In genomic region chr2:10497797-10498251, GRCh38 we compare ENCODE assay signal across 9 cellular contexts. TPM values are rescaled to one million over a fixed set of nuclear protein-coding genes. Genes with fewer than 3 reads are reported as not detected.
DNase-seq lines count a peak whose midpoint lies in the region; ATAC-seq and TF ChIP-seq lines count a peak whose summit lies in the region.
"Had no signal": no experiment of that assay in that cellular context is flagged by ENCODE, and none has a peak within 500 bp of the region (broad histone marks: within the 10 kb centered on the region; RNA-seq: fewer than 3 reads in every experiment).

No MANE protein-coding gene starts in this region.

- H3K4me1 Mint-ChIP-seq in MCF 10A (ENCODE audit: insufficient read depth, unreplicated experiment) (peaks cover 26% of the 10 kb centered on the region), endodermal cell (peaks cover 11% of the 10 kb centered on the region)

- POLR2A ChIA-PET in MCF 10A (lab: Yijun Ruan, JAX), result interaction anchor here (0.7 to 2.8 kb wide), 10 partner anchors 14 to 178 kb away, joined by 3 to 10 read pairs (median 4); partner anchors contain the start of gene ODC1

- peaks cover 21% of the 10 kb centered on the region for H3K27me3 Mint-ChIP-seq in MCF 10A (ENCODE audit: insufficient read depth, unreplicated experiment)
- peaks cover 9% of the 10 kb centered on the region for H3K27me3 Mint-ChIP-seq in endodermal cell (ENCODE audit: insufficient read depth)

- H3K9me3 ChIP-seq in endodermal cell (ENCODE audit: control insufficient read depth, low read length), result no peaks in the 10 kb centered on the region

- H3K9ac ChIP-seq in endodermal cell (ENCODE audit: extremely low read depth, low read length, poor library complexity, severe bottlenecking), result no peak overlapping the region

- 42 to 77% methylated on average over 16 to 24 of the region's 24 CpGs for WGBS in endodermal cell (ENCODE audit: insufficient coverage in 1 of 2, insufficient read length in 1 of 2), 2 experiments

- peaks cover 5% of the 10 kb centered on the region for H3K36me3 Mint-ChIP-seq in MCF 10A (ENCODE audit: insufficient read depth, unreplicated experiment)
- no peaks in the 10 kb centered on the region for H3K36me3 Mint-ChIP-seq in endodermal cell (ENCODE audit: low read depth)

- no peak overlapping the region for H3K4me3 ChIP-seq in endodermal cell (ENCODE audit: low read length)

- intact Hi-C loops in MCF 10A (cut with micrococcal nuclease), result loop anchor here (10.0 kb wide), 1 partner anchor 77 kb away; no protein-coding TSS in a partner anchor

- no TSS peak for BruUV-seq in MCF 10A (replicated peaks; lab: Mats Ljungman, UMichigan)

- H3K27ac Mint-ChIP-seq in MCF 10A (ENCODE audit: low read depth, unreplicated experiment), result no peak overlapping the region
- H3K27ac Mint-ChIP-seq in endodermal cell, result no peak overlapping the region
- H3K27ac Mint-ChIP-seq: dendritic cell treated with granulocyte-macrophage colony-stimulating factor and Interleukin-4, amounts not matched to agents 40 ng/mL and 50 ng/mL, for 4 days had no signal

- H3K9me3 Mint-ChIP-seq in MCF 10A (ENCODE audit: unreplicated experiment) (no peaks in the 10 kb centered on the region), endodermal cell (no peaks in the 10 kb centered on the region)
- H3K9me3 Mint-ChIP-seq: dendritic cell treated with granulocyte-macrophage colony-stimulating factor and Interleukin-4, amounts not matched to agents 40 ng/mL and 50 ng/mL, for 4 days had no signal

- no peak for ATAC-seq in HG02759 (IDR thresholded peaks at IDR 0.05; ENCODE audit: unreplicated experiment)

- no peaks in the 10 kb centered on the region for H3K27me3 ChIP-seq in endodermal cell (ENCODE audit: control insufficient read depth, insufficient read depth, low read length, poor library complexity, severe bottlenecking)

- DNase-seq in AG09319 (ENCODE audit: extremely low read depth, low read depth), result peak; percentile 12
- DNase-seq in HUDEP-2 (lab: John Stamatoyannopoulos, UW; ENCODE audit: unreplicated experiment in 76 of 76), result peak in 74 of 76 experiments; percentile 16 to 92 (median 80)
- peak in 4 of 5 donors; percentile 33 to 56 (median 48) for DNase-seq in T-helper 1 cell
- peak; percentile 91 for DNase-seq in MCF 10A (ENCODE audit: unreplicated experiment)
- peak; percentile 48 for DNase-seq in lung microvascular endothelial cell (ENCODE audit: low read depth in 2 of 2)
- DNase-seq in stimulated activated CD8-positive, alpha-beta memory T cell treated with anti-CD3 and anti-CD28 coated beads, Interleukin-4, amount 100 ng/mL, for 4 hours (ENCODE audit: low read depth in 2 of 2, low spot score in 1 of 2), result peak; percentile 31 to 62
- DNase-seq in endodermal cell, result no peak

- H3K27ac ChIP-seq in endodermal cell (ENCODE audit: low read depth, low read length), result no peak overlapping the region

- TF ChIP-seq CTCF in AG09319 (IDR thresholded peaks at IDR 0.05; ENCODE audit: low read depth, low read length) (no peak), MCF 10A (IDR thresholded peaks at IDR 0.05; ENCODE audit: unreplicated experiment) (no peak), endodermal cell (conservative IDR thresholded peaks at IDR 0.05) (no peak)

- H3K4me3 Mint-ChIP-seq in MCF 10A (ENCODE audit: unreplicated experiment) (no peak overlapping the region), endodermal cell (no peak overlapping the region)
- H3K4me3 Mint-ChIP-seq: dendritic cell treated with granulocyte-macrophage colony-stimulating factor and Interleukin-4, amounts not matched to agents 40 ng/mL and 50 ng/mL, for 4 days had no signal

- CTCF ChIA-PET in MCF 10A (lab: Yijun Ruan, JAX), result interaction anchor here (0.6 to 1.6 kb wide), 5 partner anchors 11 to 246 kb away, joined by 3 to 5 read pairs (median 3); partner anchors contain the start of gene ODC1

- no peaks in the 10 kb centered on the region for H3K4me1 ChIP-seq in endodermal cell (ENCODE audit: control insufficient read depth, insufficient read depth, low read length)

- no peaks in the 10 kb centered on the region for H3K36me3 ChIP-seq in endodermal cell (ENCODE audit: control insufficient read depth, insufficient read depth, low read length)

RNA-seq across cellular contexts. Expression of gene ODC1, which starts 49.7 kb away (rescaled TPM):
- 321 and 341 TPM in 2 replicates for total RNA-seq in MCF 10A (2022)
- 35.5 and 47.3 TPM in 2 replicates for total RNA-seq in lung microvascular endothelial cell
- 100 to 1,000 TPM; 108 to 152 TPM for total RNA-seq in endodermal cell
- 336 TPM for polyA plus RNA-seq in endodermal cell (2013, experiment 1 of 2)
- polyA plus RNA-seq in endodermal cell (2013, experiment 2 of 2), result 282 TPM
